Comparison of ENCODE assay signal across 19 cellular contexts in the genomic region with DNA sequence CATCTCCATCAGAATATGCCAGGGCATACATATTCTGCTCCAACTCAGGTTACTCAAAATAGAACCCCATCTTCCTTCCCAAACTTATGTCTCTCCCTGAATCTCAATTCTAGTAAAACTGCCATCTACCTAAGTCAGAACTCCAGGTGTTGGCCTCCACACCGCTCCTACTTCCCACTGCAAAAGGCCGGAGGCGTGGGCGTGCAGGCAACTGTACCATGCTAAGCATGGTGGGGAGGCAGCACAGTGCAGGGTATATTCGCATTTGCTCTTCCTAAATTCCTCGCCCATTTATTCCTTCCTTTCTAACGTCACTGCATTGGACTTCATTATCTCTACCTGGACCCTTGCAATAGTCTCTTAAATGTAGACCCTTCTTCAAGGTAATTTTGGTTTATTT.
DNase-seq lines count a peak whose midpoint lies in the region; ATAC-seq, FAIRE-seq and TF ChIP-seq lines count a peak whose summit lies in the region.
"Had no signal": no experiment of that assay in that cellular context is flagged by ENCODE, and none has a peak within 500 bp of the region (broad histone marks: within the 10 kb centered on the region; RNA-seq: fewer than 3 reads in every experiment).

No MANE protein-coding gene starts in this region.

- H3K4me3 Mint-ChIP-seq in stimulated activated naive CD8-positive, alpha-beta T cell treated with anti-CD3 and anti-CD28 coated beads, Interleukin-15, Interleukin-2, amounts not matched to agents 100 ng/mL and 50 ng/mL, for 24 hours: no peak overlapping the region
- H3K4me3 Mint-ChIP-seq in stimulated activated naive CD8-positive, alpha-beta T cell treated with anti-CD3 and anti-CD28 coated beads, Interleukin-15, amount 100 ng/mL, for 72 hours: no peak overlapping the region
- H3K4me3 Mint-ChIP-seq in stimulated activated effector memory CD8-positive, alpha-beta T cell treated with anti-CD3 and anti-CD28 coated beads, Interleukin-12 subunit alpha, Interleukin-12 subunit beta, amount 100 ng/mL, for 72 hours: no peak overlapping the region
- no peak overlapping the region for H3K4me3 Mint-ChIP-seq in Calu3 (ENCODE audit: low read depth, unreplicated experiment)
- H3K4me3 Mint-ChIP-seq: CD4-positive, alpha-beta memory T cell; HFFc6 had no signal

- H3K27me3 ChIP-seq in GM12878 (replicated peaks in 1 of 2; ENCODE audit: control insufficient read depth in 2 of 2, insufficient read depth in 2 of 2, low read length in 1 of 2): no peaks in the 10 kb centered on the region

- ATAC-seq in stimulated activated naive CD8-positive, alpha-beta T cell treated with anti-CD3 and anti-CD28 coated beads, Interleukin-15, amount 100 ng/mL, for 72 hours: no peak
- ATAC-seq in GM12878: no peak
- no peak for ATAC-seq in stimulated activated effector memory CD8-positive, alpha-beta T cell treated with anti-CD3 and anti-CD28 coated beads, Interleukin-12 subunit alpha, Interleukin-12 subunit beta, amount 100 ng/mL, for 72 hours
- no peak for ATAC-seq in HG02973 (IDR thresholded peaks at IDR 0.05; ENCODE audit: unreplicated experiment)

- POLR2A ChIA-PET in GM12878 (lab: Charles Lee): no interaction called here

- RAD21 ChIA-PET in GM12878 (lab: Charles Lee; ENCODE audit: unreplicated experiment): no interaction called here

- TSS peak; percentile 33 for BruUV-seq in GM12878 (replicated peaks; lab: Mats Ljungman, UMichigan)
- BruUV-seq in Calu3 (replicated peaks; lab: Mats Ljungman, UMichigan): no TSS peak

- peaks cover 28% of the 10 kb centered on the region for H3K4me1 Mint-ChIP-seq in stimulated activated naive CD8-positive, alpha-beta T cell treated with anti-CD3 and anti-CD28 coated beads, Interleukin-15, Interleukin-2, amounts not matched to agents 100 ng/mL and 50 ng/mL, for 24 hours (ENCODE audit: low read depth)
- H3K4me1 Mint-ChIP-seq in stimulated activated naive CD8-positive, alpha-beta T cell treated with anti-CD3 and anti-CD28 coated beads, Interleukin-15, amount 100 ng/mL, for 72 hours: peaks cover 4% of the 10 kb centered on the region
- H3K4me1 Mint-ChIP-seq in stimulated activated effector memory CD8-positive, alpha-beta T cell treated with anti-CD3 and anti-CD28 coated beads, Interleukin-12 subunit alpha, Interleukin-12 subunit beta, amount 100 ng/mL, for 72 hours: peaks cover 42% of the 10 kb centered on the region
- H3K4me1 Mint-ChIP-seq in Calu3 (ENCODE audit: low read depth, unreplicated experiment): peaks cover 49% of the 10 kb centered on the region

- TF ChIP-seq POLR2A in GM12878 (IDR thresholded peaks at IDR 0.05; ENCODE audit: low read depth, low read length): no peak

- 58% methylated on average over 7 of the region's 7 CpGs for WGBS in GM12878 (ENCODE audit: insufficient coverage, insufficient replicate concordance, low lambda C conversion rate, missing lambda C conversion rate)

- H3K4me1 ChIP-seq in GM12878 (ENCODE audit: control insufficient read depth, insufficient read depth, low read length): no peaks in the 10 kb centered on the region; the same call in 1 of the 2 replicates

- H3K9me3 ChIP-seq in GM12878 (replicated peaks; ENCODE audit: control insufficient read depth, insufficient read depth, low read length): no peaks in the 10 kb centered on the region; the same call in 2 of the 3 replicates

- no peak overlapping the region for H3K4me2 ChIP-seq in GM12878 (ENCODE audit: control insufficient read depth, insufficient read depth)

- DNase-seq in stimulated activated naive CD8-positive, alpha-beta T cell treated with anti-CD3 and anti-CD28 coated beads, Interleukin-15, amount 100 ng/mL, for 72 hours: no peak
- DNase-seq in GM12878 (ENCODE audit: low read depth, low spot score) (no peak), iPS-NIHi11 (ENCODE audit: low spot score) (no peak), Calu3 (no peak)
- DNase-seq in stimulated activated effector memory CD8-positive, alpha-beta T cell treated with anti-CD3 and anti-CD28 coated beads, Interleukin-12 subunit alpha, Interleukin-12 subunit beta, amount 100 ng/mL, for 72 hours (ENCODE audit: low spot score in 2 of 2): no peak
- DNase-seq: C1 segment of cervical spinal cord; CD4-positive, alpha-beta memory T cell; COR-L47; DMS153; DND-41; GM23248; H7; HCEC 1CT; HFFc6 had no signal

- SMC1A ChIA-PET in GM12878 (lab: Charles Lee; ENCODE audit: uncharacterized antibody, unreplicated experiment): no interaction called here

- H3K27ac Mint-ChIP-seq in stimulated activated naive CD8-positive, alpha-beta T cell treated with anti-CD3 and anti-CD28 coated beads, Interleukin-15, Interleukin-2, amounts not matched to agents 100 ng/mL and 50 ng/mL, for 24 hours: peak overlapping the region; percentile 45
- no peak overlapping the region for H3K27ac Mint-ChIP-seq in stimulated activated naive CD8-positive, alpha-beta T cell treated with anti-CD3 and anti-CD28 coated beads, Interleukin-15, amount 100 ng/mL, for 72 hours
- H3K27ac Mint-ChIP-seq in stimulated activated effector memory CD8-positive, alpha-beta T cell treated with anti-CD3 and anti-CD28 coated beads, Interleukin-12 subunit alpha, Interleukin-12 subunit beta, amount 100 ng/mL, for 72 hours: peak overlapping the region; percentile 10
- H3K27ac Mint-ChIP-seq in Calu3 (ENCODE audit: unreplicated experiment): no peak overlapping the region
- H3K27ac Mint-ChIP-seq: CD4-positive, alpha-beta memory T cell; HFFc6 had no signal

- H3K4me3 ChIP-seq in GM12878: no peak overlapping the region
- H3K4me3 ChIP-seq: GM23248 had no signal

- intact Hi-C loops in GM12878 (cut with micrococcal nuclease; ENCODE audit: unreplicated experiment) (no loop called here), Calu3 (cut with micrococcal nuclease; ENCODE audit: unreplicated experiment) (no loop called here)

- H3K27me3 Mint-ChIP-seq in stimulated activated naive CD8-positive, alpha-beta T cell treated with anti-CD3 and anti-CD28 coated beads, Interleukin-15, Interleukin-2, amounts not matched to agents 100 ng/mL and 50 ng/mL, for 24 hours: no peaks in the 10 kb centered on the region
- H3K27me3 Mint-ChIP-seq in stimulated activated naive CD8-positive, alpha-beta T cell treated with anti-CD3 and anti-CD28 coated beads, Interleukin-15, amount 100 ng/mL, for 72 hours: no peaks in the 10 kb centered on the region
- H3K27me3 Mint-ChIP-seq in Calu3 (ENCODE audit: unreplicated experiment): no peaks in the 10 kb centered on the region
- H3K27me3 Mint-ChIP-seq: CD4-positive, alpha-beta memory T cell had no signal

- H2AFZ ChIP-seq in GM12878 (ENCODE audit: control insufficient read depth, low read depth, low read length): no peak overlapping the region
- H2AFZ ChIP-seq: GM23248 had no signal

- FAIRE-seq in GM12878 (lab: Jason Lieb, UNC): no peak
- FAIRE-seq: G401.6, GM19239, H1 had no signal

- peaks cover 0 to under 1% of the 10 kb centered on the region in 2 experiments; a peak in 1 of 4 replicates for H3K36me3 ChIP-seq in GM12878 (ENCODE audit: control insufficient read depth in 2 of 2, insufficient read depth in 2 of 2, low read length in 1 of 2)

- H3K9me3 Mint-ChIP-seq in stimulated activated naive CD8-positive, alpha-beta T cell treated with anti-CD3 and anti-CD28 coated beads, Interleukin-15, Interleukin-2, amounts not matched to agents 100 ng/mL and 50 ng/mL, for 24 hours: no peaks in the 10 kb centered on the region
- no peaks in the 10 kb centered on the region for H3K9me3 Mint-ChIP-seq in stimulated activated naive CD8-positive, alpha-beta T cell treated with anti-CD3 and anti-CD28 coated beads, Interleukin-15, amount 100 ng/mL, for 72 hours
- no peaks in the 10 kb centered on the region for H3K9me3 Mint-ChIP-seq in stimulated activated effector memory CD8-positive, alpha-beta T cell treated with anti-CD3 and anti-CD28 coated beads, Interleukin-12 subunit alpha, Interleukin-12 subunit beta, amount 100 ng/mL, for 72 hours
- no peaks in the 10 kb centered on the region for H3K9me3 Mint-ChIP-seq in Calu3 (ENCODE audit: low read depth, unreplicated experiment)
- H3K9me3 Mint-ChIP-seq: HFFc6 had no signal

- no peak overlapping the region for H3K9ac ChIP-seq in GM12878 (ENCODE audit: control insufficient read depth, insufficient read depth, low read length)
- H3K9ac ChIP-seq: GM23248 had no signal

- TF ChIP-seq CTCF in GM12878 (IDR thresholded peaks at IDR 0.05 in 2 of 3, conservative IDR thresholded peaks at IDR 0.05 in 1 of 3; ENCODE audit: control insufficient read depth in 2 of 3, extremely low read depth in 1 of 3, insufficient read depth in 1 of 3, low read depth in 3 of 3, low read length in 3 of 3) (no peak), Calu3 (IDR thresholded peaks at IDR 0.05; ENCODE audit: unreplicated experiment) (no peak)

- no peaks in the 10 kb centered on the region for H3K36me3 Mint-ChIP-seq in stimulated activated naive CD8-positive, alpha-beta T cell treated with anti-CD3 and anti-CD28 coated beads, Interleukin-15, Interleukin-2, amounts not matched to agents 100 ng/mL and 50 ng/mL, for 24 hours (ENCODE audit: low read depth)
- no peaks in the 10 kb centered on the region for H3K36me3 Mint-ChIP-seq in stimulated activated effector memory CD8-positive, alpha-beta T cell treated with anti-CD3 and anti-CD28 coated beads, Interleukin-12 subunit alpha, Interleukin-12 subunit beta, amount 100 ng/mL, for 72 hours
- H3K36me3 Mint-ChIP-seq in Calu3 (ENCODE audit: insufficient read depth, unreplicated experiment): no peaks in the 10 kb centered on the region
- H3K36me3 Mint-ChIP-seq: CD4-positive, alpha-beta memory T cell had no signal

- H3K27ac ChIP-seq in GM12878 (ENCODE audit: control insufficient read depth, insufficient read depth): no peak overlapping the region
- H3K27ac ChIP-seq: GM23248 had no signal

- H3K79me2 ChIP-seq in GM12878 (ENCODE audit: control insufficient read depth, insufficient read depth, low read length): peaks cover 22% of the 10 kb centered on the region

- no peak for TF ChIP-seq EP300 in GM12878 (IDR thresholded peaks at IDR 0.05; ENCODE audit: borderline replicate concordance in 1 of 2, control insufficient read depth in 1 of 2, low read depth in 2 of 2, low read length in 2 of 2)

- no peak for TF ChIP-seq RAD21 in GM12878 (IDR thresholded peaks at IDR 0.05; ENCODE audit: insufficient read depth, low read depth, low read length)

- in situ Hi-C loops in GM12878 (cut with MboI): no loop called here

- CTCF ChIA-PET in GM12878 (lab: Yijun Ruan, JAX): no interaction called here
- CTCF ChIA-PET in Calu3 (lab: Charles Lee): no interaction called here

- H4K20me1 ChIP-seq in GM12878 (ENCODE audit: control insufficient read depth, insufficient read depth): peaks cover 3% of the 10 kb centered on the region; the same call in 1 of the 2 replicates

TF ChIP-seq in GM12878, 131 proteins besides CTCF, POLR2A, EP300 and RAD21:
- TF ChIP-seq ZZZ3 (IDR thresholded peaks at IDR 0.05; ENCODE audit: control insufficient read depth, insufficient read length, low read depth) (no peak), SMAD1 (IDR thresholded peaks at IDR 0.05; ENCODE audit: low read depth, partially characterized antibody) (no peak), PML (IDR thresholded peaks at IDR 0.05; ENCODE audit: low read length) (no peak), TAF1 (IDR thresholded peaks at IDR 0.05; ENCODE audit: borderline replicate concordance, low read depth, low read length) (no peak)

Comparison
In these comparisons a context has a peak if more than half of its experiments do, and no peak if none do; other contexts are left out.
1. H3K27ac Mint-ChIP-seq: peak in stimulated activated naive CD8-positive, alpha-beta T cell treated with anti-CD3 and anti-CD28 coated beads, Interleukin-15, Interleukin-2, amounts not matched to agents 100 ng/mL and 50 ng/mL, for 24 hours (single experiment) and stimulated activated effector memory CD8-positive, alpha-beta T cell treated with anti-CD3 and anti-CD28 coated beads, Interleukin-12 subunit alpha, Interleukin-12 subunit beta, amount 100 ng/mL, for 72 hours (single experiment); none in stimulated activated naive CD8-positive, alpha-beta T cell treated with anti-CD3 and anti-CD28 coated beads, Interleukin-15, amount 100 ng/mL, for 72 hours (0 of 2) and Calu3 (single experiment).